ENCODE assay signal across 1 cellular context in genomic region chr3:44353355-44353924, GRCh38.
A peak's percentile ranks its signal among the peaks of the same experiment; 100 is the strongest.
TF ChIP-seq lines count a peak whose summit lies in the region.

No MANE protein-coding gene starts in this region.

TF ChIP-seq in K562, 482 proteins besides CTCF, POLR2A, EP300 and RAD21 (continued from another document):
- TF ChIP-seq RHOXF2B (CRISPR knock-in tag; conservative IDR thresholded peaks at IDR 0.05) (no peak), TRIM24 (IDR thresholded peaks at IDR 0.05) (0 out of 4 replicates have a peak, but pooled peaks have one; percentile 36 to 44)
